Comparison of ENCODE assay signal across 10 cellular contexts in the genomic region with DNA sequence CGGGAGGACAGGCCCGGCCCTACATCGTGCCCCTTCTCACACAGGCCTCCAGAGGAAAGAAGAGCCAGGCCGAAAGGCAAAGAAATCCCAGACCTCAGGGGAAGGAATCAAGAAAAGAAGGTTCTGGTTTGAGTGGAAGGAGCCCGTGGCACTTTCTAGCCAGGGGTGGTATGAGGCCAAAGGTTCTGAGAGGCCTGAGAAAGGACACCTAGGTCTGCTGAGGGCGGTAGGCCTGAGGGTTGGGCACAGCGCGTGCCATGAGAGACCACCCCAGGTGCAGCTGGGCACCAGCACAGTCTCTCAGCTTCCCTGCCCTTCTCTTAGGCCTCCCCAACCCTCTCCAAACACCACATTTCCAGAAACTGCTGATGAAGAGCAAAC.
A peak's percentile ranks its signal among the peaks of the same experiment; 100 is the strongest.
DNase-seq lines count a peak whose midpoint lies in the region; ATAC-seq and TF ChIP-seq lines count a peak whose summit lies in the region.
"Had no signal": no experiment of that assay in that cellular context is flagged by ENCODE, and none has a peak within 500 bp of the region (broad histone marks: within the 10 kb centered on the region; RNA-seq: fewer than 3 reads in every experiment).

No MANE protein-coding gene starts in this region.

- H3K36me3 Mint-ChIP-seq in MCF 10A (ENCODE audit: insufficient read depth, unreplicated experiment): no peaks in the 10 kb centered on the region
- H3K36me3 Mint-ChIP-seq in endodermal cell (ENCODE audit: low read depth): peaks cover 1% of the 10 kb centered on the region
- H3K36me3 Mint-ChIP-seq in neural progenitor cell: no peaks in the 10 kb centered on the region

- no peaks in the 10 kb centered on the region for H4K20me1 ChIP-seq in neural progenitor cell (ENCODE audit: low read depth)

- H3K4me1 Mint-ChIP-seq in MCF 10A (ENCODE audit: insufficient read depth, unreplicated experiment) (no peaks in the 10 kb centered on the region), endodermal cell (peaks cover 22% of the 10 kb centered on the region), neural progenitor cell (peaks cover 32% of the 10 kb centered on the region)

- DNase-seq in breast epithelium (ENCODE audit: low spot score in 2 of 2): no peak
- no peak for DNase-seq in MCF 10A (ENCODE audit: unreplicated experiment)
- no peak for DNase-seq in endodermal cell
- DNase-seq in neural progenitor cell (ENCODE audit: low spot score): no peak
- DNase-seq in upper lobe of left lung: no peak
- DNase-seq in effector CD4-positive, alpha-beta T cell: no peak
- no peak for DNase-seq in GM19240 (ENCODE audit: insufficient read length, low spot score)
- no peak for DNase-seq in NOMO-1 treated with DMSO at 0.1 percent for 48 hours (lab: John Stamatoyannopoulos, UW; ENCODE audit: unreplicated experiment)
- DNase-seq: NCI-H226; stimulated activated CD4-positive, alpha-beta T cell treated with anti-CD3 and anti-CD28 coated beads, Interleukin-12 subunit alpha, Interleukin-12 subunit beta, amount 100 ng/mL, for 4 hours had no signal

- H3K27ac ChIP-seq in breast epithelium (peak overlapping the region; percentile 79 to 87), endodermal cell (ENCODE audit: low read depth, low read length) (peak overlapping the region; percentile 47), neural progenitor cell (no peak overlapping the region), upper lobe of left lung (peak overlapping the region; percentile 57 to 87 (median 78))

- TF ChIP-seq CTCF in breast epithelium (IDR thresholded peaks at IDR 0.05): no peak
- no peak for TF ChIP-seq CTCF in MCF 10A (IDR thresholded peaks at IDR 0.05; ENCODE audit: unreplicated experiment)
- no peak for TF ChIP-seq CTCF in endodermal cell (conservative IDR thresholded peaks at IDR 0.05)
- no peak for TF ChIP-seq CTCF in neural progenitor cell (IDR thresholded peaks at IDR 0.05)
- no peak for TF ChIP-seq CTCF in upper lobe of left lung (IDR thresholded peaks at IDR 0.05)

- no peaks in the 10 kb centered on the region for H3K27me3 Mint-ChIP-seq in MCF 10A (ENCODE audit: insufficient read depth, unreplicated experiment)
- no peaks in the 10 kb centered on the region for H3K27me3 Mint-ChIP-seq in endodermal cell (ENCODE audit: insufficient read depth)
- peaks cover 4% of the 10 kb centered on the region for H3K27me3 Mint-ChIP-seq in neural progenitor cell (ENCODE audit: insufficient read depth, low read depth)

- intact Hi-C loops in breast epithelium (cut with DNase I; ENCODE audit: low total_unique reads) (no loop called here), MCF 10A (cut with micrococcal nuclease) (no loop called here)

- peaks cover 30% of the 10 kb centered on the region for H3F3A ChIP-seq in neural progenitor cell (ENCODE audit: low read depth)

- 73 to 87% methylated on average over 8 of the region's 8 CpGs for WGBS in endodermal cell (ENCODE audit: insufficient coverage in 1 of 2, insufficient read length in 1 of 2), 2 experiments
- 60 to 62% methylated on average over 8 of the region's 8 CpGs for WGBS in upper lobe of left lung, 2 donors

- no peak for TF ChIP-seq EP300 in upper lobe of left lung (IDR thresholded peaks at IDR 0.05)

- POLR2A ChIA-PET in MCF 10A (lab: Yijun Ruan, JAX): interaction anchor here (0.6 kb wide), 1 partner anchor 72 kb away, joined by 3 read pairs; no protein-coding TSS in a partner anchor

- H3K4me3 Mint-ChIP-seq in MCF 10A (ENCODE audit: unreplicated experiment) (no peak overlapping the region), endodermal cell (no peak overlapping the region), neural progenitor cell (no peak overlapping the region)

- H3K79me2 ChIP-seq in neural progenitor cell (ENCODE audit: low read depth): no peaks in the 10 kb centered on the region

- H3K9me3 ChIP-seq in breast epithelium (peaks cover 0 to 6% of the 10 kb centered on the region in 2 donors), endodermal cell (ENCODE audit: control insufficient read depth, low read length) (no peaks in the 10 kb centered on the region), neural progenitor cell (ENCODE audit: low read depth) (no peaks in the 10 kb centered on the region), upper lobe of left lung (peaks cover 0 to 4% (median 0%) of the 10 kb centered on the region in 4 donors)

- no peak for ATAC-seq in upper lobe of left lung (ENCODE audit: low FRiP score in 2 of 2)

- TF ChIP-seq POLR2A in breast epithelium (IDR thresholded peaks at IDR 0.05): no peak
- no peak for TF ChIP-seq POLR2A in upper lobe of left lung (IDR thresholded peaks at IDR 0.05)

- CTCF ChIA-PET in MCF 10A (lab: Yijun Ruan, JAX): no interaction called here

- H2AFZ ChIP-seq in neural progenitor cell (replicated peaks): no peak overlapping the region

- no TSS peak for BruUV-seq in MCF 10A (replicated peaks; lab: Mats Ljungman, UMichigan)

- H3K9me3 Mint-ChIP-seq in MCF 10A (ENCODE audit: unreplicated experiment): peaks cover 8% of the 10 kb centered on the region
- H3K9me3 Mint-ChIP-seq in endodermal cell: peaks cover 4% of the 10 kb centered on the region
- peaks cover 8% of the 10 kb centered on the region for H3K9me3 Mint-ChIP-seq in neural progenitor cell

- H3K4me3 ChIP-seq in breast epithelium (no peak overlapping the region), endodermal cell (ENCODE audit: low read length) (no peak overlapping the region), neural progenitor cell (no peak overlapping the region), upper lobe of left lung (no peak overlapping the region)

- H3K27me3 ChIP-seq in breast epithelium: no peaks in the 10 kb centered on the region
- no peaks in the 10 kb centered on the region for H3K27me3 ChIP-seq in endodermal cell (ENCODE audit: control insufficient read depth, insufficient read depth, low read length, poor library complexity, severe bottlenecking)
- H3K27me3 ChIP-seq in neural progenitor cell: no peaks in the 10 kb centered on the region
- no peaks in the 10 kb centered on the region for H3K27me3 ChIP-seq in upper lobe of left lung

- no peak overlapping the region for H3K4me2 ChIP-seq in neural progenitor cell

- H3K9ac ChIP-seq in endodermal cell (ENCODE audit: extremely low read depth, low read length, poor library complexity, severe bottlenecking) (no peak overlapping the region), neural progenitor cell (no peak overlapping the region)

- H3K4me1 ChIP-seq in breast epithelium: peaks cover 0 to 7% of the 10 kb centered on the region in 2 donors
- no peaks in the 10 kb centered on the region for H3K4me1 ChIP-seq in endodermal cell (ENCODE audit: control insufficient read depth, insufficient read depth, low read length)
- H3K4me1 ChIP-seq in neural progenitor cell: peaks cover 45% of the 10 kb centered on the region
- H3K4me1 ChIP-seq in upper lobe of left lung: peaks cover 33 to 45% (median 43%) of the 10 kb centered on the region in 4 donors

- H3K27ac Mint-ChIP-seq in MCF 10A (ENCODE audit: low read depth, unreplicated experiment) (no peak overlapping the region), endodermal cell (peak overlapping the region; percentile 77), neural progenitor cell (peak overlapping the region; percentile 92)

- H3K36me3 ChIP-seq in breast epithelium (no peaks in the 10 kb centered on the region), endodermal cell (ENCODE audit: control insufficient read depth, insufficient read depth, low read length) (no peaks in the 10 kb centered on the region), neural progenitor cell (no peaks in the 10 kb centered on the region), upper lobe of left lung (no peaks in the 10 kb centered on the region)
